ENCODE assay signal across 21 cellular contexts in genomic region chrX:794311-794710, GRCh38.
DNase-seq lines count a peak whose midpoint lies in the region; ATAC-seq, FAIRE-seq and TF ChIP-seq lines count a peak whose summit lies in the region.
"Had no signal": no experiment of that assay in that cellular context is flagged by ENCODE, and none has a peak within 500 bp of the region (broad histone marks: within the 10 kb centered on the region; RNA-seq: fewer than 3 reads in every experiment).

No MANE protein-coding gene starts in this region.

- H3K4ac ChIP-seq in H1 (replicated peaks; ENCODE audit: insufficient read length, low read depth, low read length) (no peak overlapping the region), neuronal stem cell (ENCODE audit: low read length) (no peak overlapping the region)

- H3K27me3 ChIP-seq in H1 (replicated peaks in 1 of 4; ENCODE audit: control insufficient read depth in 3 of 4, extremely low read depth in 1 of 4, insufficient read depth in 3 of 4, low read length in 3 of 4): no peaks in the 10 kb centered on the region
- peaks cover 0 to 23% (median 6%) of the 10 kb centered on the region in 3 experiments for H3K27me3 ChIP-seq in neuronal stem cell (ENCODE audit: control insufficient read depth in 3 of 3, insufficient read depth in 3 of 3, low read depth in 1 of 3, low read length in 3 of 3)
- H3K27me3 ChIP-seq: BE2C had no signal

- no peak for TF ChIP-seq CTCF in H1 (IDR thresholded peaks at IDR 0.05; ENCODE audit: control extremely low read depth in 1 of 3, insufficient read depth in 1 of 3, low read depth in 1 of 3, low read length in 3 of 3)
- no peak for TF ChIP-seq CTCF in type B pancreatic cell (conservative IDR thresholded peaks at IDR 0.05)

- TF ChIP-seq EP300 in H1 (IDR thresholded peaks at IDR 0.05; ENCODE audit: borderline replicate concordance in 1 of 2, low read depth in 2 of 2, low read length in 2 of 2): no peak

- H3K18ac ChIP-seq in H1 (ENCODE audit: extremely low read depth, low read length) (no peak overlapping the region; the same call in 1 of the 2 replicates), neuronal stem cell (ENCODE audit: low read length) (peak overlapping the region; percentile 33)

- H3K4me2 ChIP-seq in H1 (ENCODE audit: insufficient read depth in 1 of 2, low read depth in 2 of 2, low read length in 2 of 2) (no peak overlapping the region), neuronal stem cell (ENCODE audit: insufficient read depth, low read length, poor library complexity, severe bottlenecking) (no peak overlapping the region)

- TF ChIP-seq RAD21 in H1 (IDR thresholded peaks at IDR 0.05 in 1 of 2, conservative IDR thresholded peaks at IDR 0.05 in 1 of 2; ENCODE audit: low read depth in 2 of 2, low read length in 2 of 2): no peak

- H3K27ac ChIP-seq in H1 (ENCODE audit: low read depth, low read length): no peak overlapping the region
- no peak overlapping the region for H3K27ac ChIP-seq in neuronal stem cell (replicated peaks; ENCODE audit: low read length)

- FAIRE-seq in H1 (lab: Jason Lieb, UNC): no peak
- FAIRE-seq: A204.1, GM12878 had no signal

- H2BK15ac ChIP-seq in H1 (ENCODE audit: low read length): 0 out of 2 replicates have a peak overlapping the region, but pooled peaks have one; percentile 40
- H2BK15ac ChIP-seq in neuronal stem cell (ENCODE audit: low read length): no peak overlapping the region

- H2BK120ac ChIP-seq in H1 (replicated peaks; ENCODE audit: low read depth, low read length) (no peak overlapping the region), neuronal stem cell (ENCODE audit: low read depth, low read length) (no peak overlapping the region)

- H2AFZ ChIP-seq in H1 (ENCODE audit: low read length) (no peak overlapping the region), neuronal stem cell (ENCODE audit: low read length) (no peak overlapping the region)

- 0 out of 2 replicates have a peak overlapping the region, but pooled peaks have one; percentile 68 for H2BK12ac ChIP-seq in H1 (ENCODE audit: low read depth, low read length)
- H2BK12ac ChIP-seq in neuronal stem cell (ENCODE audit: low read length): peak overlapping the region; percentile 52

- peak in 1 of 2 experiments; percentile 37 for DNase-seq in H1 (ENCODE audit: low read depth in 1 of 2, low spot score in 2 of 2)
- DNase-seq in islet precursor cell: peak; percentile 29
- no peak for DNase-seq in neuronal stem cell (ENCODE audit: low spot score)
- DNase-seq in type B pancreatic cell (ENCODE audit: extremely low spot score, unreplicated experiment): peak; percentile 37
- no peak for DNase-seq in activated T-cell treated with anti-CD3 and anti-CD28 coated beads, Interleukin-2, amount 50 U/mL, for 4 hours
- DNase-seq in occipital lobe (lab: John Stamatoyannopoulos, UW): no peak
- DNase-seq: ACHN; BE2C; C1 segment of cervical spinal cord; CD4-positive, CD25-positive, alpha-beta regulatory T cell; CD8-positive, alpha-beta memory T cell; COR-L47; DMS 273 treated with DMSO at 0.1 percent for 48 hours; DMS53; DND-41; EL; GOT3; H9 had no signal

- no peak overlapping the region for H2BK20ac ChIP-seq in H1 (ENCODE audit: low read length)

- H2BK5ac ChIP-seq in H1 (ENCODE audit: low read depth, low read length) (no peak overlapping the region), neuronal stem cell (ENCODE audit: low read length) (no peak overlapping the region)

- H3K36me3 Mint-ChIP-seq in type B pancreatic cell: no peaks in the 10 kb centered on the region
- H3K36me3 Mint-ChIP-seq in activated T-cell treated with anti-CD3 and anti-CD28 coated beads, Interleukin-2, amount 50 U/mL, for 4 hours (ENCODE audit: insufficient read depth): no peaks in the 10 kb centered on the region
- H3K36me3 Mint-ChIP-seq: CD4-positive, CD25-positive, alpha-beta regulatory T cell; CD8-positive, alpha-beta memory T cell had no signal

- POLR2A ChIA-PET in H1 (lab: Charles Lee; ENCODE audit: partially characterized antibody): no interaction called here

- H3K79me1 ChIP-seq in H1 (ENCODE audit: low read depth, low read length): no peaks in the 10 kb centered on the region
- no peaks in the 10 kb centered on the region for H3K79me1 ChIP-seq in neuronal stem cell (ENCODE audit: low read depth, low read length)

- no peaks in the 10 kb centered on the region for H3K9me3 ChIP-seq in H1 (ENCODE audit: insufficient read depth in 2 of 2, low read depth in 1 of 2, low read length in 1 of 2)
- no peaks in the 10 kb centered on the region for H3K9me3 ChIP-seq in neuronal stem cell (replicated peaks in 1 of 2; ENCODE audit: control insufficient read depth in 2 of 2, insufficient read depth in 1 of 2, low read depth in 1 of 2, low read length in 2 of 2)
- H3K9me3 ChIP-seq: BE2C had no signal

- H3K36me3 ChIP-seq in H1 (ENCODE audit: control insufficient read depth in 2 of 4, insufficient read depth in 4 of 4, low read length in 3 of 4): no peaks in the 10 kb centered on the region
- H3K36me3 ChIP-seq in neuronal stem cell (replicated peaks in 1 of 2; ENCODE audit: control insufficient read depth in 2 of 2, insufficient read depth in 2 of 2, low read length in 2 of 2): no peaks in the 10 kb centered on the region
- H3K36me3 ChIP-seq: BE2C had no signal

- no peak overlapping the region for H4K8ac ChIP-seq in H1 (ENCODE audit: extremely low read depth, insufficient read depth, low read length)
- H4K8ac ChIP-seq in neuronal stem cell (ENCODE audit: low read depth, low read length): no peak overlapping the region

- no peak overlapping the region for H4K5ac ChIP-seq in H1 (ENCODE audit: insufficient read length, low read depth, low read length)

- CTCF ChIA-PET in H1 (lab: Charles Lee; ENCODE audit: partially characterized antibody): no interaction called here

- H3K56ac ChIP-seq in H1 (replicated peaks; ENCODE audit: insufficient read length, low read depth, low read length): no peak overlapping the region

- no peak overlapping the region for H3K4me3 ChIP-seq in H1 (ENCODE audit: extremely low read depth in 1 of 4, insufficient read depth in 2 of 4, low read depth in 3 of 4, low read length in 4 of 4)
- H3K4me3 ChIP-seq in neuronal stem cell (ENCODE audit: low read length in 2 of 2): no peak overlapping the region
- H3K4me3 ChIP-seq: GM12878 had no signal

- H3K4me3 Mint-ChIP-seq in type B pancreatic cell: no peak overlapping the region
- H3K4me3 Mint-ChIP-seq in activated T-cell treated with anti-CD3 and anti-CD28 coated beads, Interleukin-2, amount 50 U/mL, for 4 hours: no peak overlapping the region
- H3K4me3 Mint-ChIP-seq: CD4-positive, CD25-positive, alpha-beta regulatory T cell; H9 had no signal

- TF ChIP-seq POLR2A in H1 (IDR thresholded peaks at IDR 0.05; ENCODE audit: control extremely low read depth in 1 of 2, low read depth in 2 of 2, low read length in 2 of 2): no peak

- no peaks in the 10 kb centered on the region; the same call in 1 of the 2 replicates for H3K23me2 ChIP-seq in H1 (ENCODE audit: low read depth, low read length)

- ATAC-seq in activated T-cell treated with anti-CD3 and anti-CD28 coated beads, Interleukin-2, amount 50 U/mL, for 4 hours: no peak
- no peak for ATAC-seq in HG03039 (IDR thresholded peaks at IDR 0.05; ENCODE audit: unreplicated experiment)
- ATAC-seq: GM12878 had no signal

- peaks cover 46% of the 10 kb centered on the region for H3K27me3 Mint-ChIP-seq in type B pancreatic cell
- peaks cover 22% of the 10 kb centered on the region for H3K27me3 Mint-ChIP-seq in activated T-cell treated with anti-CD3 and anti-CD28 coated beads, Interleukin-2, amount 50 U/mL, for 4 hours (ENCODE audit: low read depth)

- no peaks in the 10 kb centered on the region for H3K9me3 Mint-ChIP-seq in type B pancreatic cell
- no peaks in the 10 kb centered on the region for H3K9me3 Mint-ChIP-seq in activated T-cell treated with anti-CD3 and anti-CD28 coated beads, Interleukin-2, amount 50 U/mL, for 4 hours
- H3K9me3 Mint-ChIP-seq: H9 had no signal

- H3K4me1 Mint-ChIP-seq in type B pancreatic cell (ENCODE audit: unreplicated experiment): peaks cover 3% of the 10 kb centered on the region
- no peaks in the 10 kb centered on the region for H3K4me1 Mint-ChIP-seq in activated T-cell treated with anti-CD3 and anti-CD28 coated beads, Interleukin-2, amount 50 U/mL, for 4 hours (ENCODE audit: low read depth)
- H3K4me1 Mint-ChIP-seq: CD4-positive, CD25-positive, alpha-beta regulatory T cell; CD8-positive, alpha-beta memory T cell had no signal

- H3K14ac ChIP-seq in H1 (ENCODE audit: insufficient read length) (no peak overlapping the region), neuronal stem cell (ENCODE audit: low read length) (no peak overlapping the region)

- H2AK5ac ChIP-seq in H1 (ENCODE audit: low read depth, low read length): 0 out of 2 replicates have a peak overlapping the region, but pooled peaks have one; percentile 48
- H2AK5ac ChIP-seq in neuronal stem cell (ENCODE audit: low read depth, low read length): no peak overlapping the region

- no peaks in the 10 kb centered on the region for H3K79me2 ChIP-seq in H1 (ENCODE audit: control insufficient read depth in 1 of 2, insufficient read depth in 2 of 2, low read length in 2 of 2)

- H4K20me1 ChIP-seq in H1 (replicated peaks in 1 of 2; ENCODE audit: control insufficient read depth in 1 of 2, insufficient read depth in 2 of 2, low read length in 2 of 2): no peaks in the 10 kb centered on the region

- H3K27ac Mint-ChIP-seq in type B pancreatic cell: no peak overlapping the region
- H3K27ac Mint-ChIP-seq: CD8-positive, alpha-beta memory T cell; H9 had no signal

- H3K9ac ChIP-seq in H1 (replicated peaks in 1 of 4; ENCODE audit: extremely low read depth in 1 of 4, low read depth in 3 of 4, low read length in 3 of 4) (no peak overlapping the region), neuronal stem cell (ENCODE audit: low read depth, low read length, poor library complexity) (no peak overlapping the region)

- peaks cover 5 to 26% (median 10%) of the 10 kb centered on the region in 4 experiments for H3K4me1 ChIP-seq in H1 (replicated peaks in 1 of 4; ENCODE audit: control insufficient read depth in 3 of 4, insufficient read depth in 4 of 4, low read length in 3 of 4)
- peaks cover 0 to 4% of the 10 kb centered on the region in 2 donors for H3K4me1 ChIP-seq in neuronal stem cell (ENCODE audit: control insufficient read depth in 2 of 2, insufficient read depth in 1 of 2, low read depth in 1 of 2, low read length in 2 of 2)
- H3K4me1 ChIP-seq: BE2C had no signal

- 94% methylated on average over 11 of the region's 11 CpGs; no CpG with 5 or more reads in 1 of the 2 experiments for WGBS in H1 (ENCODE audit: extremely low coverage in 1 of 2, insufficient coverage in 1 of 2, insufficient read length in 1 of 2, insufficient replicate concordance in 2 of 2, low coverage in 1 of 2, low lambda C conversion rate in 2 of 2, missing lambda C conversion rate in 1 of 2), 2 experiments
- WGBS in neuronal stem cell (ENCODE audit: extremely low coverage in 2 of 2, insufficient read length in 2 of 2, insufficient replicate concordance in 1 of 2), 2 donors: no CpG with 5 or more reads among the region's 11 CpGs

- H3K23ac ChIP-seq in H1 (ENCODE audit: insufficient read length) (no peak overlapping the region), neuronal stem cell (ENCODE audit: low read depth, low read length, poor library complexity) (no peak overlapping the region)

- no peak overlapping the region for H4K91ac ChIP-seq in H1 (replicated peaks; ENCODE audit: insufficient read length, low read length)
- no peak overlapping the region for H4K91ac ChIP-seq in neuronal stem cell (ENCODE audit: low read depth, low read length, poor library complexity)

Comparison
In these comparisons a context has a peak if more than half of its experiments do, and no peak if none do; other contexts are left out.
1. DNase-seq: peak in islet precursor cell (single experiment) and type B pancreatic cell (single experiment); none in neuronal stem cell (single experiment), activated T-cell treated with anti-CD3 and anti-CD28 coated beads, Interleukin-2, amount 50 U/mL, for 4 hours (single experiment) and occipital lobe (single experiment).